Comparison of ENCODE assay signal across 18 cellular contexts in the genomic region with DNA sequence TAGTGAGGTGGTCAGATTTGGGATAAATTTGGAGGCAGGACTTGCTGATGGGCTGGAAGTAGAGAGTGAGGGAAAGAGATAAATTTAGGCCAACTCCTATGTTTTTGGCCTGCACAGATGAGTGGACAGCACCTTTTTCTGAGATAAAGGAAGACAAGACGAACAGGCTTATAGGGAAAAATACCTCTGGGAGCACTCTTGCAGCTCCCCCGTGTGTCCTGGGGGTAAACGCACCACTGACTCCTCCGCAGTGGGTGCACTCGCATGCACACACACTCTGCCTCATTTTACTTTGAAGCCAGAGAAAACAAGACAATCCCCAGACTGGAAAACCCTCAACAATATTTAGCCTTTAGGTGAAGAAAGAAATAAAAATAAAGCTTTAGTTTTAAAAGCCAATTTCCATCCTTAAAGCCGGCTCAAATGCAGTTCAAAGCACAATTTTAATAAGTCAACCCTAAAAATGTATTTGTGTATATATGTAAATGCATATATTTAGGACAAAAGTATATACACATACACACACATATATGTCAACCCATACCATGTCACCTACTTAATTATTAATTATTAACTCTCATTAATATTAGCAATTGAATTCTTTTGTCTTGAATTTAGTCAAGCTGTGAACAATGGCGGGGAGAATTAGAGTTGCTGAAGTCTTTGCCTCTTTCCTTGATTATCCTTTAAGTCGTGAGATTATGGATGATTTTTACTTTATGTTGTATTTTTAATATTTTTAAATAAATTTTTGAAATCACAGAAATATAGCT.
"Had no signal": no experiment of that assay in that cellular context is flagged by ENCODE, and none has a peak within 500 bp of the region (broad histone marks: within the 10 kb centered on the region; RNA-seq: fewer than 3 reads in every experiment).

No MANE protein-coding gene starts in this region.

- H3K4me1 ChIP-seq: right atrium auricular region, sigmoid colon, testis, upper lobe of right lung, vagina had no signal

- ATAC-seq: naive thymus-derived CD8-positive, alpha-beta T cell; stimulated activated naive B cell treated with anti-CD40 and anti-IgM and Interleukin-4, amounts not matched to agents 10 μg/mL and 1 μg/mL and 100 μg/mL, for 72 hours; upper lobe of right lung had no signal

- DNase-seq: erythroblast; foreskin melanocyte; head of caudate nucleus; kidney glomerular epithelial cell; naive thymus-derived CD8-positive, alpha-beta T cell; sigmoid colon; stimulated activated CD4-positive, alpha-beta T cell treated with anti-CD3 and anti-CD28 coated beads, Interleukin-2, amount 100 ng/mL, for 24 hours; stimulated activated CD4-positive, alpha-beta T cell treated with anti-CD3 and anti-CD28 coated beads, Interleukin-4, amount 100 ng/mL, for 4 hours; stimulated activated naive B cell treated with anti-CD40 and anti-IgM and Interleukin-4, amounts not matched to agents 10 μg/mL and 1 μg/mL and 100 μg/mL, for 72 hours; stimulated activated naive CD8-positive, alpha-beta T cell treated with anti-CD3 and anti-CD28 coated beads, Interleukin-15, amount 100 ng/mL, for 72 hours; testis; upper lobe of right lung had no signal

- FAIRE-seq: endothelial cell of umbilical vein had no signal

- H3K27ac ChIP-seq: hepatocyte, right atrium auricular region, sigmoid colon, skin epidermis, testis, tibial nerve, upper lobe of right lung, vagina had no signal

- H3K4me3 ChIP-seq: hepatocyte, right atrium auricular region, sigmoid colon, skin epidermis, testis, tibial nerve, upper lobe of right lung, vagina had no signal

- H3K79me2 ChIP-seq: hepatocyte had no signal

- H3K36me3 ChIP-seq: right atrium auricular region, sigmoid colon, tibial nerve, upper lobe of right lung, vagina had no signal

- H3K4me2 ChIP-seq: hepatocyte had no signal

- H3K9me3 ChIP-seq: right atrium auricular region, testis, tibial nerve, upper lobe of right lung, vagina had no signal

- H3K27me3 ChIP-seq: hepatocyte, right atrium auricular region, sigmoid colon, testis, tibial nerve, upper lobe of right lung, vagina had no signal
